16 cellular contexts compared by ENCODE assay signal in the genomic region with DNA sequence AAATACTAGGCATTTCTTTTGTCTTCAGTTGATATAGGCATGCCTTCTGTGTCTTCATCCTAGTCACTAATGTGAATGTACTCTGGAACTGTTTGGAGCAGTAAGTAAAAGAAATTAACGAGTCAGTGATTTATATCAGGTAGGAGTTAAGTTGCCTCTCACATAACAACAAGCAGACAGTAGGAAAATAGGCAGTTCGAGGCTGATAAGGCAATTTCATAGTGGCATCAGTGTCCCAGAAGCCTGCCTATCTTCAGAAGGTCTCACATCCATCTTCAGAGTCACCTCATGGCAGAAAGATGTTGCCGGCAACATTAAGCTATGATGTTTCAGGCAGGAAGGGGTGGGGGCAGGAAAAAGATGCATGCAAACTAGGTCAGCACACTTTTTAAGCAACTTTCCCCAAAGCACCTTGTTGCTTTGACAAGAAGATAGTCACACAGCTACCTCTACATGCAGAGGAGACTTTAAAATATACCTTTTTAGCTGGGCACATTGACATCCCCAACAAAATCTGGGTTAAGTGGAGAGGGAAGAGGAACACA. TPM values are rescaled to one million over a fixed set of nuclear protein-coding genes. Genes with fewer than 3 reads are reported as not detected.
DNase-seq lines count a peak whose midpoint lies in the region; ATAC-seq and TF ChIP-seq lines count a peak whose summit lies in the region.
"Had no signal": no experiment of that assay in that cellular context is flagged by ENCODE, and none has a peak within 500 bp of the region (broad histone marks: within the 10 kb centered on the region; RNA-seq: fewer than 3 reads in every experiment).

No MANE protein-coding gene starts in this region.

- intact Hi-C loops in CD4-positive, alpha-beta T cell (cut with DNase I, micrococcal nuclease), result no loop called here
- intact Hi-C loops in prostate gland (cut with DNase I), result no loop called here

- H3K27ac ChIP-seq in CD4-positive, alpha-beta T cell (ENCODE audit: low read depth, low read length), result no peak overlapping the region
- no peak overlapping the region for H3K27ac ChIP-seq in prostate gland
- H3K27ac ChIP-seq: BLaER1 treated with 17β-estradiol and CSF1 and Interleukin-3, amounts not matched to agents 10 nM and 100 nM had no signal

- no peaks in the 10 kb centered on the region for H3K27me3 Mint-ChIP-seq in CD4-positive, alpha-beta T cell

- peak overlapping the region; percentile 69 for H3K27ac Mint-ChIP-seq in CD4-positive, alpha-beta T cell
- peak overlapping the region; percentile 44 for H3K27ac Mint-ChIP-seq in stimulated activated effector memory CD8-positive, alpha-beta T cell treated with anti-CD3 and anti-CD28 coated beads, Interleukin-12 subunit alpha, Interleukin-12 subunit beta, amount 100 ng/mL, for 72 hours
- H3K27ac Mint-ChIP-seq: CD8-positive, alpha-beta T cell; H9 had no signal

- peaks cover 21% of the 10 kb centered on the region for H3K4me1 Mint-ChIP-seq in CD4-positive, alpha-beta T cell (ENCODE audit: low read depth)
- peaks cover 8% of the 10 kb centered on the region for H3K4me1 Mint-ChIP-seq in stimulated activated effector memory CD8-positive, alpha-beta T cell treated with anti-CD3 and anti-CD28 coated beads, Interleukin-12 subunit alpha, Interleukin-12 subunit beta, amount 100 ng/mL, for 72 hours
- H3K4me1 Mint-ChIP-seq: H9 had no signal

- no peak for TF ChIP-seq POLR2A in prostate gland (IDR thresholded peaks at IDR 0.05)

- DNase-seq in CD4-positive, alpha-beta T cell, result no peak
- DNase-seq in SK-N-DZ (ENCODE audit: low spot score) (peak; percentile 90), prostate gland (ENCODE audit: low spot score) (no peak)
- DNase-seq in central memory CD4-positive, alpha-beta T cell, result peak; percentile 7
- no peak for DNase-seq in stimulated activated effector memory CD8-positive, alpha-beta T cell treated with anti-CD3 and anti-CD28 coated beads, Interleukin-12 subunit alpha, Interleukin-12 subunit beta, amount 100 ng/mL, for 72 hours (ENCODE audit: low spot score in 2 of 2)
- DNase-seq: ACHN; Caco-2; CD8-positive, alpha-beta T cell; DMS53; GF-D8; GOT3; H9 had no signal

- 27% methylated on average over 3 of the region's 3 CpGs for WGBS in prostate gland

- POLR2A ChIA-PET in CD4-positive, alpha-beta T cell (lab: Charles Lee), result interaction anchor here (1.0 to 1.2 kb wide), 2 partner anchors 123 to 140 kb away, joined by 3 read pairs; partner anchors contain the start of gene ZNF292

- H3K36me3 ChIP-seq in prostate gland, result no peaks in the 10 kb centered on the region
- H3K36me3 ChIP-seq: BLaER1 treated with 17β-estradiol and CSF1 and Interleukin-3, amounts not matched to agents 10 nM and 100 nM had no signal

- H3K9me3 ChIP-seq in CD4-positive, alpha-beta T cell (ENCODE audit: control insufficient read depth, low read length), result no peaks in the 10 kb centered on the region
- H3K9me3 ChIP-seq in prostate gland, result no peaks in the 10 kb centered on the region
- H3K9me3 ChIP-seq: BLaER1 treated with 17β-estradiol and CSF1 and Interleukin-3, amounts not matched to agents 10 nM and 100 nM; Caco-2 had no signal

- CTCF ChIA-PET in CD4-positive, alpha-beta T cell (lab: Charles Lee), result interaction anchor here (1.1 kb wide), 1 partner anchor 9 kb away, joined by 3 read pairs; no protein-coding TSS in a partner anchor

- H3K27me3 ChIP-seq in CD4-positive, alpha-beta T cell (ENCODE audit: control insufficient read depth, insufficient read depth, low read length), result no peaks in the 10 kb centered on the region
- H3K27me3 ChIP-seq in prostate gland (replicated peaks; ENCODE audit: insufficient read depth), result no peaks in the 10 kb centered on the region
- H3K27me3 ChIP-seq: BLaER1 treated with 17β-estradiol and CSF1 and Interleukin-3, amounts not matched to agents 10 nM and 100 nM had no signal

- no peak for ATAC-seq in CD4-positive, alpha-beta T cell (ENCODE audit: poor library complexity)
- ATAC-seq in stimulated activated effector memory CD8-positive, alpha-beta T cell treated with anti-CD3 and anti-CD28 coated beads, Interleukin-12 subunit alpha, Interleukin-12 subunit beta, amount 100 ng/mL, for 72 hours, result no peak
- ATAC-seq in GM21367 (IDR thresholded peaks at IDR 0.05; ENCODE audit: unreplicated experiment) (no peak), HG03432 (IDR thresholded peaks at IDR 0.05; ENCODE audit: unreplicated experiment) (no peak)
- ATAC-seq: CD8-positive, alpha-beta T cell had no signal

- H3K4me3 ChIP-seq in prostate gland, result no peak overlapping the region
- H3K4me3 ChIP-seq: BLaER1 treated with 17β-estradiol and CSF1 and Interleukin-3, amounts not matched to agents 10 nM and 100 nM had no signal

- no peak overlapping the region for H3K4me3 Mint-ChIP-seq in CD4-positive, alpha-beta T cell
- H3K4me3 Mint-ChIP-seq in stimulated activated effector memory CD8-positive, alpha-beta T cell treated with anti-CD3 and anti-CD28 coated beads, Interleukin-12 subunit alpha, Interleukin-12 subunit beta, amount 100 ng/mL, for 72 hours, result no peak overlapping the region
- H3K4me3 Mint-ChIP-seq: CD8-positive, alpha-beta T cell; H9 had no signal

- no peaks in the 10 kb centered on the region for H3K4me1 ChIP-seq in prostate gland (replicated peaks)
- H3K4me1 ChIP-seq: Caco-2 had no signal

- TF ChIP-seq CTCF in CD4-positive, alpha-beta T cell (IDR thresholded peaks at IDR 0.05), result no peak
- TF ChIP-seq CTCF in prostate gland (IDR thresholded peaks at IDR 0.05), result no peak

- H3K36me3 Mint-ChIP-seq in CD4-positive, alpha-beta T cell (ENCODE audit: low read depth), result no peaks in the 10 kb centered on the region
- no peaks in the 10 kb centered on the region for H3K36me3 Mint-ChIP-seq in stimulated activated effector memory CD8-positive, alpha-beta T cell treated with anti-CD3 and anti-CD28 coated beads, Interleukin-12 subunit alpha, Interleukin-12 subunit beta, amount 100 ng/mL, for 72 hours
- H3K36me3 Mint-ChIP-seq: CD8-positive, alpha-beta T cell had no signal

- H3K9me3 Mint-ChIP-seq in CD4-positive, alpha-beta T cell, result no peaks in the 10 kb centered on the region
- no peaks in the 10 kb centered on the region for H3K9me3 Mint-ChIP-seq in stimulated activated effector memory CD8-positive, alpha-beta T cell treated with anti-CD3 and anti-CD28 coated beads, Interleukin-12 subunit alpha, Interleukin-12 subunit beta, amount 100 ng/mL, for 72 hours
- H3K9me3 Mint-ChIP-seq: CD8-positive, alpha-beta T cell; H9 had no signal

RNA-seq across cellular contexts. Expression of gene SMIM8, which starts 43.3 kb away (rescaled TPM):
- 1 to 10 TPM; 5.4 TPM for total RNA-seq in CD4-positive, alpha-beta T cell
- 21.7 and 28.5 TPM in 2 replicates for polyA plus RNA-seq in SK-N-DZ (2014; cell fraction: cytosol; rRNA removed)
- 18.8 and 27.2 TPM in 2 replicates for polyA plus RNA-seq in SK-N-DZ (2014; cell fraction: nucleus; rRNA removed)
- 10 to 100 TPM in 1 of 2 donors, 1 to 10 TPM in 1; 6.1 to 12.9 TPM for total RNA-seq in prostate gland

RNA-seq across cellular contexts. Expression of gene GJB7, which starts 50.0 kb away (rescaled TPM):
- not detected for total RNA-seq in CD4-positive, alpha-beta T cell
- not detected in 2 replicates for polyA plus RNA-seq in SK-N-DZ (2014; cell fraction: cytosol; rRNA removed)
- not detected in 2 replicates for polyA plus RNA-seq in SK-N-DZ (2014; cell fraction: nucleus; rRNA removed)
- not detected for total RNA-seq in prostate gland
- total RNA-seq: A172; CD8-positive, alpha-beta T cell had no signal

Comparison
In these comparisons a context has a peak if more than half of its experiments do, and no peak if none do; other contexts are left out.
1. DNase-seq: peak in SK-N-DZ (single experiment) and central memory CD4-positive, alpha-beta T cell (single experiment); none in CD4-positive, alpha-beta T cell (0 of 10), stimulated activated effector memory CD8-positive, alpha-beta T cell treated with anti-CD3 and anti-CD28 coated beads, Interleukin-12 subunit alpha, Interleukin-12 subunit beta, amount 100 ng/mL, for 72 hours (0 of 2) and prostate gland (single experiment).